ENCODE assay signal across 1 cellular context in genomic region chr1:228166170-228166936, GRCh38.
TF ChIP-seq lines count a peak whose summit lies in the region.

No MANE protein-coding gene starts in this region.

TF ChIP-seq in GM12878, 131 proteins besides CTCF, POLR2A, EP300 and RAD21 (continued from another document):
- TF ChIP-seq SKIL (IDR thresholded peaks at IDR 0.05; ENCODE audit: low read depth, poor library complexity, severe bottlenecking), result no peak
- TF ChIP-seq ZNF687 (IDR thresholded peaks at IDR 0.05), result no peak
- no peak for TF ChIP-seq HDAC2 (IDR thresholded peaks at IDR 0.05)
- TF ChIP-seq LARP7 (IDR thresholded peaks at IDR 0.05), result peak; percentile 30; the same call in 1 of the 2 replicates
- no peak for TF ChIP-seq HSF1 (IDR thresholded peaks at IDR 0.05; ENCODE audit: low read depth, low read length)
- no peak for TF ChIP-seq ZNF24 (IDR thresholded peaks at IDR 0.05)
- no peak for TF ChIP-seq PAX8 (IDR thresholded peaks at IDR 0.05)
- TF ChIP-seq NFXL1 (IDR thresholded peaks at IDR 0.05; ENCODE audit: borderline replicate concordance), result no peak
- no peak for TF ChIP-seq GATAD2B (conservative IDR thresholded peaks at IDR 0.05; ENCODE audit: low read depth)
- TF ChIP-seq ZSCAN29 (IDR thresholded peaks at IDR 0.05), result no peak
- no peak for TF ChIP-seq SUPT20H (IDR thresholded peaks at IDR 0.05; ENCODE audit: borderline replicate concordance, control insufficient read depth, low read depth, low read length)
- peak; percentile 97 for TF ChIP-seq PKNOX1 (IDR thresholded peaks at IDR 0.05)
- no peak for TF ChIP-seq NR2C2 (IDR thresholded peaks at IDR 0.05; ENCODE audit: borderline replicate concordance, control insufficient read depth, insufficient read length, low read depth)
TF ChIP-seq in GM12878: peak in this region for 15.
